ENCODE assay signal across 23 cellular contexts in the genomic region with DNA sequence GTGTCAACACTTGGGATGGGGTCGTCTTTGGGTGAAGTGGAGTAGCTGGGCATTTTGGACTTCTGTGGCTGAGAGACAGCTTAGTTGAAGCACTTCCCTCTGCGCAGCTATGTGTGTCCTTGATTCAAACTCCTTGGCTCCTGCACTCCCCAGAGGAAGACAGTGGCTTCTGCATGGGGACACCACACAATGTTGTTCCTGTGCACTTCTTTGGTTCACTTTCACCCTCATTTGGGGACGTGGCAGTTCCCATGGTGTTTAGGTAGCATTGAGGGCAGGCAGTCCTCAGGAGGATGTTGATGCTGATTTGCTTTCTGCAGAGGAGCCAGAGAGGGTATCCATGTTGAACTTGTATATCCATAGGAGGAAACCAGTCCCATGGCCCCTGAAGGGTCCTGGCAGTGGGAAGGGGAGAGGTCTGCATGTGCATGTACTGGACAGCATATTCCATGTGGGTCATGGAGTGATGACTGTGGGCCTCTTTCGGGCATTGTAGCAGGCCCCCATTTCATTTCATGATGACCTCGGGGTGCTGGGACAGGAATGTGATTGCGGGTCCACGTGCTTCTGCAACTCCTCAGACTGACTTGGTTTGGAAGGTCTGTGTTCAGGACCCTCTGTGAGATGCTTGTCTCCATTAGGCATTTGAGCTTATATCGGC.
"Had no signal": no experiment of that assay in that cellular context is flagged by ENCODE, and none has a peak within 500 bp of the region (broad histone marks: within the 10 kb centered on the region; RNA-seq: fewer than 3 reads in every experiment).

No MANE protein-coding gene starts in this region.

- DNase-seq: activated CD4-positive, alpha-beta T cell treated with anti-CD3 and anti-CD28 coated beads for 1 hour; activated CD4-positive, alpha-beta T cell treated with anti-CD3 and anti-CD28 coated beads, Interleukin-2, amount 50 U/mL, for 1 hour; activated CD8-positive, alpha-beta T cell treated with anti-CD3 and anti-CD28 coated beads, Interleukin-2, amount 10 ng/mL, durations not matched to agents 7 days and 5 days; activated effector memory CD4-positive, alpha-beta T cell treated with Interleukin-2 at 50 U/mL for 16 hours; activated naive CD4-positive, alpha-beta T cell treated with anti-CD3 and anti-CD28 coated beads for 36 hours; activated naive CD8-positive, alpha-beta T cell treated with anti-CD3 and anti-CD28 coated beads, Interleukin-2, amount 10 ng/mL, durations not matched to agents 7 days and 5 days; activated T-cell treated with anti-CD3 and anti-CD28 coated beads, Interleukin-2, amount 50 U/mL, for 48 hours; amniotic stem cell; effector CD8-positive, alpha-beta T cell; esophagus squamous epithelium; gastrocnemius medialis; hippocampal formation; left ventricle myocardium superior; naive B cell; occipital lobe; retina; stimulated activated naive B cell treated with anti-CD40 and anti-IgM and Interleukin-4, amounts not matched to agents 10 μg/mL and 1 μg/mL and 100 μg/mL, for 72 hours; T-helper 9 cell; testis; trophoblast cell had no signal

- H3K27me3 Mint-ChIP-seq: activated naive CD8-positive, alpha-beta T cell treated with anti-CD3 and anti-CD28 coated beads, Interleukin-2, amount 10 ng/mL, durations not matched to agents 7 days and 5 days; dendritic cell treated with granulocyte-macrophage colony-stimulating factor and Interleukin-4, amounts not matched to agents 40 ng/mL and 50 ng/mL, for 4 days; naive B cell; stimulated activated naive B cell treated with anti-CD40 and anti-IgM and Interleukin-4, amounts not matched to agents 10 μg/mL and 1 μg/mL and 100 μg/mL, for 72 hours had no signal

- H3K27me3 ChIP-seq: breast epithelium, esophagus squamous epithelium, gastrocnemius medialis, testis had no signal

- H3K4me1 Mint-ChIP-seq: activated naive CD8-positive, alpha-beta T cell treated with anti-CD3 and anti-CD28 coated beads, Interleukin-2, amount 10 ng/mL, durations not matched to agents 7 days and 5 days; naive B cell; neural crest cell; stimulated activated naive B cell treated with anti-CD40 and anti-IgM and Interleukin-4, amounts not matched to agents 10 μg/mL and 1 μg/mL and 100 μg/mL, for 72 hours had no signal

- H3K4me1 ChIP-seq: breast epithelium, esophagus squamous epithelium, testis had no signal

- H3K27ac ChIP-seq: breast epithelium, esophagus squamous epithelium, gastrocnemius medialis, testis had no signal

- H3K27ac Mint-ChIP-seq: activated CD8-positive, alpha-beta T cell treated with anti-CD3 and anti-CD28 coated beads, Interleukin-2, amount 10 ng/mL, durations not matched to agents 7 days and 5 days; activated naive CD4-positive, alpha-beta T cell treated with anti-CD3 and anti-CD28 coated beads for 36 hours; activated naive CD8-positive, alpha-beta T cell treated with anti-CD3 and anti-CD28 coated beads, Interleukin-2, amount 10 ng/mL, durations not matched to agents 7 days and 5 days; dendritic cell treated with granulocyte-macrophage colony-stimulating factor and Interleukin-4, amounts not matched to agents 40 ng/mL and 50 ng/mL, for 4 days; naive B cell; stimulated activated naive B cell treated with anti-CD40 and anti-IgM and Interleukin-4, amounts not matched to agents 10 μg/mL and 1 μg/mL and 100 μg/mL, for 72 hours had no signal

- ATAC-seq: activated CD8-positive, alpha-beta T cell treated with anti-CD3 and anti-CD28 coated beads, Interleukin-2, amount 10 ng/mL, durations not matched to agents 7 days and 5 days; gastrocnemius medialis; stimulated activated naive B cell treated with anti-CD40 and anti-IgM and Interleukin-4, amounts not matched to agents 10 μg/mL and 1 μg/mL and 100 μg/mL, for 72 hours had no signal

- H3K4me3 Mint-ChIP-seq: activated CD8-positive, alpha-beta T cell treated with anti-CD3 and anti-CD28 coated beads, Interleukin-2, amount 10 ng/mL, durations not matched to agents 7 days and 5 days; activated naive CD4-positive, alpha-beta T cell treated with anti-CD3 and anti-CD28 coated beads for 36 hours; activated naive CD8-positive, alpha-beta T cell treated with anti-CD3 and anti-CD28 coated beads, Interleukin-2, amount 10 ng/mL, durations not matched to agents 7 days and 5 days; dendritic cell treated with granulocyte-macrophage colony-stimulating factor and Interleukin-4, amounts not matched to agents 40 ng/mL and 50 ng/mL, for 4 days; neural crest cell; stimulated activated naive B cell treated with anti-CD40 and anti-IgM and Interleukin-4, amounts not matched to agents 10 μg/mL and 1 μg/mL and 100 μg/mL, for 72 hours had no signal

- H3K9me3 ChIP-seq: gastrocnemius medialis, testis had no signal

- H3K4me3 ChIP-seq: breast epithelium, gastrocnemius medialis, testis had no signal
